Comparison of ENCODE assay signal across 23 cellular contexts in genomic region chr4:1771555-1772305, GRCh38. TPM values are rescaled to one million over a fixed set of nuclear protein-coding genes. Genes with fewer than 3 reads are reported as not detected.
DNase-seq lines count a peak whose midpoint lies in the region; ATAC-seq, FAIRE-seq and TF ChIP-seq lines count a peak whose summit lies in the region.
"Had no signal": no experiment of that assay in that cellular context is flagged by ENCODE, and none has a peak within 500 bp of the region (broad histone marks: within the 10 kb centered on the region; RNA-seq: fewer than 3 reads in every experiment).

No MANE protein-coding gene starts in this region.

- CTCF ChIA-PET in activated CD4-positive, alpha-beta memory T cell treated with anti-CD3 and anti-CD28 coated beads for 36 hours (lab: Charles Lee) = interaction anchor here (1.0 kb wide), 1 partner anchor 24 kb away, joined by 3 read pairs; no protein-coding TSS in a partner anchor
- CTCF ChIA-PET in activated CD4-positive, alpha-beta memory T cell treated with anti-CD3 and anti-CD28 coated beads, Interleukin-2, amount 10 ng/mL, durations not matched to agents 7 days and 5 days (lab: Charles Lee) = no interaction called here
- CTCF ChIA-PET in GM12878 (lab: Yijun Ruan, JAX) = no interaction called here

- H4K20me1 ChIP-seq in GM12878 (ENCODE audit: control insufficient read depth, insufficient read depth) = no peaks in the 10 kb centered on the region

- H2AFZ ChIP-seq in GM12878 (ENCODE audit: control insufficient read depth, low read depth, low read length) = no peak overlapping the region; the same call in 1 of the 2 replicates

- POLR2A ChIA-PET in activated CD4-positive, alpha-beta memory T cell treated with anti-CD3 and anti-CD28 coated beads for 36 hours (lab: Charles Lee) = no interaction called here
- POLR2A ChIA-PET in activated CD4-positive, alpha-beta memory T cell treated with anti-CD3 and anti-CD28 coated beads, Interleukin-2, amount 10 ng/mL, durations not matched to agents 7 days and 5 days (lab: Charles Lee) = no interaction called here
- POLR2A ChIA-PET in GM12878 (lab: Charles Lee) = no interaction called here

- no peak overlapping the region for H3K27ac ChIP-seq in GM12878 (ENCODE audit: control insufficient read depth, insufficient read depth)
- H3K27ac ChIP-seq in upper lobe of left lung = no peak overlapping the region
- H3K27ac ChIP-seq: suprapubic skin had no signal

- H3K27ac Mint-ChIP-seq in activated CD4-positive, alpha-beta memory T cell treated with anti-CD3 and anti-CD28 coated beads for 36 hours = no peak overlapping the region
- H3K27ac Mint-ChIP-seq in activated CD4-positive, alpha-beta memory T cell treated with anti-CD3 and anti-CD28 coated beads, Interleukin-2, amount 10 ng/mL, durations not matched to agents 7 days and 5 days = no peak overlapping the region
- H3K27ac Mint-ChIP-seq: T-cell had no signal

- H3K4me3 Mint-ChIP-seq in activated CD4-positive, alpha-beta memory T cell treated with anti-CD3 and anti-CD28 coated beads for 36 hours = no peak overlapping the region
- no peak overlapping the region for H3K4me3 Mint-ChIP-seq in activated CD4-positive, alpha-beta memory T cell treated with anti-CD3 and anti-CD28 coated beads, Interleukin-2, amount 10 ng/mL, durations not matched to agents 7 days and 5 days

- TF ChIP-seq POLR2A in GM12878 (IDR thresholded peaks at IDR 0.05; ENCODE audit: low read depth, low read length) (no peak), upper lobe of left lung (IDR thresholded peaks at IDR 0.05) (no peak)

- FAIRE-seq in GM12878 (lab: Jason Lieb, UNC) = no peak

- SMC1A ChIA-PET in GM12878 (lab: Charles Lee; ENCODE audit: uncharacterized antibody, unreplicated experiment) = no interaction called here

- DNase-seq in activated CD4-positive, alpha-beta memory T cell treated with anti-CD3 and anti-CD28 coated beads for 36 hours = peak; percentile 27
- DNase-seq in activated CD4-positive, alpha-beta memory T cell treated with anti-CD3 and anti-CD28 coated beads, Interleukin-2, amount 10 ng/mL, durations not matched to agents 7 days and 5 days = no peak
- DNase-seq in MV-4-11 (lab: John Stamatoyannopoulos, UW) = peak; percentile 16
- no peak for DNase-seq in GM12878 (ENCODE audit: low read depth, low spot score)
- DNase-seq in stimulated activated naive CD8-positive, alpha-beta T cell treated with anti-CD3 and anti-CD28 coated beads, Interleukin-15, Interleukin-2, amounts not matched to agents 100 U/mL and 50 U/mL, for 24 hours = peak; percentile 43
- no peak for DNase-seq in upper lobe of left lung
- no peak for DNase-seq in SK-N-DZ (ENCODE audit: low spot score)
- DNase-seq in mesenteric fat pad (ENCODE audit: low spot score) = no peak
- DNase-seq: 8988T; amniotic stem cell; BE2C; DMS 273 treated with DMSO at 0.1 percent for 48 hours; effector CD4-positive, alpha-beta T cell; MM.1S; NCI-H1930; NCI-H446 treated with DMSO at 0.1 percent for 48 hours; posterior cingulate gyrus; stimulated activated CD4-positive, alpha-beta T cell treated with anti-CD3 and anti-CD28 coated beads, Interleukin-4, amount 100 ng/mL, for 4 hours; WERI-Rb-1 had no signal

- H3K9ac ChIP-seq in GM12878 (ENCODE audit: control insufficient read depth, insufficient read depth, low read length) = no peak overlapping the region

- no peak for TF ChIP-seq CTCF in GM12878 (IDR thresholded peaks at IDR 0.05 in 2 of 3, conservative IDR thresholded peaks at IDR 0.05 in 1 of 3; ENCODE audit: control insufficient read depth in 2 of 3, extremely low read depth in 1 of 3, insufficient read depth in 1 of 3, low read depth in 3 of 3, low read length in 3 of 3)
- no peak for TF ChIP-seq CTCF in upper lobe of left lung (IDR thresholded peaks at IDR 0.05)

- H3K36me3 ChIP-seq in GM12878 (ENCODE audit: control insufficient read depth in 2 of 2, insufficient read depth in 2 of 2, low read length in 1 of 2) (no peaks in the 10 kb centered on the region), upper lobe of left lung (no peaks in the 10 kb centered on the region)
- H3K36me3 ChIP-seq: BE2C, suprapubic skin, WERI-Rb-1 had no signal

- H3K4me3 ChIP-seq in GM12878 = no peak overlapping the region
- H3K4me3 ChIP-seq in upper lobe of left lung = no peak overlapping the region
- H3K4me3 ChIP-seq: lung, suprapubic skin had no signal

- no peaks in the 10 kb centered on the region for H3K9me3 Mint-ChIP-seq in activated CD4-positive, alpha-beta memory T cell treated with anti-CD3 and anti-CD28 coated beads for 36 hours
- no peaks in the 10 kb centered on the region for H3K9me3 Mint-ChIP-seq in activated CD4-positive, alpha-beta memory T cell treated with anti-CD3 and anti-CD28 coated beads, Interleukin-2, amount 10 ng/mL, durations not matched to agents 7 days and 5 days
- H3K9me3 Mint-ChIP-seq: T-cell had no signal

- H3K4me2 ChIP-seq in GM12878 (ENCODE audit: control insufficient read depth, insufficient read depth) = peak overlapping the region; percentile 55; the same call in 1 of the 2 replicates

- ATAC-seq in GM12878 = peak; percentile 44
- ATAC-seq in stimulated activated naive CD8-positive, alpha-beta T cell treated with anti-CD3 and anti-CD28 coated beads, Interleukin-15, Interleukin-2, amounts not matched to agents 100 U/mL and 50 U/mL, for 24 hours = peak; percentile 28
- no peak for ATAC-seq in upper lobe of left lung (ENCODE audit: low FRiP score in 2 of 2)
- ATAC-seq: Right ventricle myocardium inferior had no signal

- RAD21 ChIA-PET in GM12878 (lab: Charles Lee; ENCODE audit: unreplicated experiment) = no interaction called here

- no peak for TF ChIP-seq RAD21 in GM12878 (IDR thresholded peaks at IDR 0.05; ENCODE audit: insufficient read depth, low read depth, low read length)

- in situ Hi-C loops in GM12878 (cut with MboI) = no loop called here

- no peaks in the 10 kb centered on the region for H3K79me2 ChIP-seq in GM12878 (ENCODE audit: control insufficient read depth, insufficient read depth, low read length)

- H3K27me3 Mint-ChIP-seq in activated CD4-positive, alpha-beta memory T cell treated with anti-CD3 and anti-CD28 coated beads for 36 hours = peaks cover 3% of the 10 kb centered on the region
- peaks cover 6% of the 10 kb centered on the region for H3K27me3 Mint-ChIP-seq in activated CD4-positive, alpha-beta memory T cell treated with anti-CD3 and anti-CD28 coated beads, Interleukin-2, amount 10 ng/mL, durations not matched to agents 7 days and 5 days

- WGBS in GM12878 (ENCODE audit: insufficient coverage, insufficient replicate concordance, low lambda C conversion rate, missing lambda C conversion rate) = 10% methylated on average over 26 of the region's 28 CpGs
- WGBS in upper lobe of left lung, 2 donors = 41 to 63% methylated on average over 5 to 24 of the region's 28 CpGs

- H3K36me3 Mint-ChIP-seq in activated CD4-positive, alpha-beta memory T cell treated with anti-CD3 and anti-CD28 coated beads for 36 hours = no peaks in the 10 kb centered on the region
- H3K36me3 Mint-ChIP-seq in activated CD4-positive, alpha-beta memory T cell treated with anti-CD3 and anti-CD28 coated beads, Interleukin-2, amount 10 ng/mL, durations not matched to agents 7 days and 5 days (ENCODE audit: low read depth) = no peaks in the 10 kb centered on the region
- H3K36me3 Mint-ChIP-seq: T-cell had no signal

- BruUV-seq in GM12878 (replicated peaks; lab: Mats Ljungman, UMichigan) = no TSS peak

- H3K4me1 Mint-ChIP-seq in activated CD4-positive, alpha-beta memory T cell treated with anti-CD3 and anti-CD28 coated beads for 36 hours (ENCODE audit: low read depth) = peaks cover 2% of the 10 kb centered on the region
- H3K4me1 Mint-ChIP-seq in activated CD4-positive, alpha-beta memory T cell treated with anti-CD3 and anti-CD28 coated beads, Interleukin-2, amount 10 ng/mL, durations not matched to agents 7 days and 5 days = peaks cover 5% of the 10 kb centered on the region

- no peak for TF ChIP-seq EP300 in GM12878 (IDR thresholded peaks at IDR 0.05; ENCODE audit: borderline replicate concordance in 1 of 2, control insufficient read depth in 1 of 2, low read depth in 2 of 2, low read length in 2 of 2)
- TF ChIP-seq EP300 in upper lobe of left lung (IDR thresholded peaks at IDR 0.05) = no peak

- intact Hi-C loops in activated CD4-positive, alpha-beta memory T cell treated with anti-CD3 and anti-CD28 coated beads for 36 hours (cut with micrococcal nuclease) = no loop called here
- intact Hi-C loops in GM12878 (cut with micrococcal nuclease; ENCODE audit: unreplicated experiment) = no loop called here

- H3K9me3 ChIP-seq in GM12878 (replicated peaks; ENCODE audit: control insufficient read depth, insufficient read depth, low read length) (no peaks in the 10 kb centered on the region), upper lobe of left lung (no peaks in the 10 kb centered on the region)
- H3K9me3 ChIP-seq: BE2C, suprapubic skin had no signal

- peaks cover 3% of the 10 kb centered on the region in 2 experiments; a peak in 3 of 4 replicates for H3K27me3 ChIP-seq in GM12878 (replicated peaks in 1 of 2; ENCODE audit: control insufficient read depth in 2 of 2, insufficient read depth in 2 of 2, low read length in 1 of 2)
- peaks cover 0 to 8% (median under 1%) of the 10 kb centered on the region in 4 donors for H3K27me3 ChIP-seq in upper lobe of left lung
- H3K27me3 ChIP-seq: BE2C had no signal

- H3K4me1 ChIP-seq in GM12878 (ENCODE audit: control insufficient read depth, insufficient read depth, low read length) (peaks cover 9% of the 10 kb centered on the region), upper lobe of left lung (peaks cover 9 to 42% (median 33%) of the 10 kb centered on the region in 4 donors)

RNA-seq across cellular contexts. Expression of gene FGFR3, which starts 21.4 kb away (rescaled TPM):
- total RNA-seq in activated CD4-positive, alpha-beta memory T cell treated with anti-CD3 and anti-CD28 coated beads for 36 hours = under 1 TPM; 0.21 to 0.27 TPM
- total RNA-seq in activated CD4-positive, alpha-beta memory T cell treated with anti-CD3 and anti-CD28 coated beads, Interleukin-2, amount 10 ng/mL, durations not matched to agents 7 days and 5 days = under 1 TPM; 0.18 to 0.45 TPM
- total RNA-seq in GM12878 (2013; cell fraction: nucleolus; rRNA removed) = not detected in 2 replicates
- total RNA-seq in GM12878 (2014; rRNA removed) = 0.05 TPM in 1 of 2 replicates, not detected in the other
- not detected in 2 replicates for total RNA-seq in GM12878 (2014; rRNA removed; fragmentation: Illumina TruSeq; extraction: Trizol)
- 0.33 and 0.37 TPM in 2 replicates for total RNA-seq in GM12878 (2021)
- polyA plus RNA-seq in GM12878 (2011; ENCODE audit: low read depth) = not detected
- polyA plus RNA-seq in GM12878 (2011; rRNA removed) = 0.01 and 0.05 TPM in 2 replicates
- polyA plus RNA-seq in GM12878 (2011; cell fraction: cytosol; rRNA removed) = 0.01 and 0.08 TPM in 2 replicates
- polyA plus RNA-seq in GM12878 (2011; cell fraction: nucleus; rRNA removed) = 0.18 and 0.25 TPM in 2 replicates
- polyA plus RNA-seq in GM12878 (2012) = 0.05 and 0.14 TPM in 2 replicates
- polyA plus RNA-seq in GM12878 (2014; fragmentation: Illumina TruSeq; extraction: Trizol) = not detected in 2 replicates
- polyA plus RNA-seq in GM12878 (2014; fragmentation: Nextera tagmentation; extraction: Ambion mirVana) = not detected
- 0.26 TPM in 1 of 2 replicates, not detected in the other for polyA plus RNA-seq in GM12878 (2014; rRNA removed)
- polyA plus RNA-seq in GM12878 (2016; fragmentation: Nextera tagmentation; extraction: Ambion mirVana) = under 1 TPM in 1 of 2 experiments, not detected in 1; 0.11 TPM
- polyA minus RNA-seq in GM12878 (2011; rRNA and poly(A)+ RNA removed) = not detected in 2 replicates
- 1.2 TPM in 1 of 2 replicates, not detected in the other for polyA minus RNA-seq in GM12878 (2011; cell fraction: cytosol; rRNA and poly(A)+ RNA removed)
- polyA minus RNA-seq in GM12878 (2011; cell fraction: nucleus; rRNA and poly(A)+ RNA removed) = 0.96 TPM in 1 of 2 replicates, not detected in the other
- 10 to 100 TPM; 18.5 to 92.2 (median 24.4) TPM for total RNA-seq in upper lobe of left lung
- 1.0 and 3.2 TPM in 2 replicates for polyA plus RNA-seq in SK-N-DZ (2014; cell fraction: cytosol; rRNA removed)
- 16.5 and 20.3 TPM in 2 replicates for polyA plus RNA-seq in SK-N-DZ (2014; cell fraction: nucleus; rRNA removed)
- 0.90 TPM for total RNA-seq in mesenteric fat pad

RNA-seq across cellular contexts. Expression of gene TACC3, which starts 50.4 kb away (rescaled TPM):
- 100 to 1,000 TPM; 194 to 201 TPM for total RNA-seq in activated CD4-positive, alpha-beta memory T cell treated with anti-CD3 and anti-CD28 coated beads for 36 hours
- 100 to 1,000 TPM; 213 TPM for total RNA-seq in activated CD4-positive, alpha-beta memory T cell treated with anti-CD3 and anti-CD28 coated beads, Interleukin-2, amount 10 ng/mL, durations not matched to agents 7 days and 5 days
- total RNA-seq in GM12878 (2013; cell fraction: nucleolus; rRNA removed) = 45.6 and 47.9 TPM in 2 replicates
- 48.1 and 66.7 TPM in 2 replicates for total RNA-seq in GM12878 (2014; rRNA removed)
- total RNA-seq in GM12878 (2014; rRNA removed; fragmentation: Illumina TruSeq; extraction: Trizol) = 44.5 and 48.6 TPM in 2 replicates
- total RNA-seq in GM12878 (2021) = 120 and 121 TPM in 2 replicates
- 26.4 TPM for polyA plus RNA-seq in GM12878 (2011; ENCODE audit: low read depth)
- 29.0 and 39.7 TPM in 2 replicates for polyA plus RNA-seq in GM12878 (2011; rRNA removed)
- polyA plus RNA-seq in GM12878 (2011; cell fraction: cytosol; rRNA removed) = 48.5 and 50.4 TPM in 2 replicates
- 145 and 206 TPM in 2 replicates for polyA plus RNA-seq in GM12878 (2011; cell fraction: nucleus; rRNA removed)
- 58.5 and 64.0 TPM in 2 replicates for polyA plus RNA-seq in GM12878 (2012)
- 77.1 and 99.7 TPM in 2 replicates for polyA plus RNA-seq in GM12878 (2014; fragmentation: Illumina TruSeq; extraction: Trizol)
- 1 to 10 TPM; 2.8 to 8.1 TPM for polyA plus RNA-seq in GM12878 (2014; fragmentation: Nextera tagmentation; extraction: Ambion mirVana)
- 79.9 and 99.2 TPM in 2 replicates for polyA plus RNA-seq in GM12878 (2014; rRNA removed)
- polyA plus RNA-seq in GM12878 (2016; fragmentation: Nextera tagmentation; extraction: Ambion mirVana) = 100 to 1,000 TPM; 103 to 115 TPM
- polyA minus RNA-seq in GM12878 (2011; rRNA and poly(A)+ RNA removed) = 10.1 and 26.4 TPM in 2 replicates
- 17.0 and 25.1 TPM in 2 replicates for polyA minus RNA-seq in GM12878 (2011; cell fraction: cytosol; rRNA and poly(A)+ RNA removed)
- 17.8 and 34.8 TPM in 2 replicates for polyA minus RNA-seq in GM12878 (2011; cell fraction: nucleus; rRNA and poly(A)+ RNA removed)
- 10 to 100 TPM in 5 of 6 donors, 1 to 10 TPM in 1; 8.9 to 47.4 (median 21.9) TPM for total RNA-seq in upper lobe of left lung
- polyA plus RNA-seq in SK-N-DZ (2014; cell fraction: cytosol; rRNA removed) = 28.0 and 30.2 TPM in 2 replicates
- polyA plus RNA-seq in SK-N-DZ (2014; cell fraction: nucleus; rRNA removed) = 90.5 and 232 TPM in 2 replicates
- 10.2 TPM for total RNA-seq in mesenteric fat pad

RNA-seq across cellular contexts. Expression of gene TMEM129, which starts 50.6 kb away (rescaled TPM):
- total RNA-seq in activated CD4-positive, alpha-beta memory T cell treated with anti-CD3 and anti-CD28 coated beads for 36 hours = 10 to 100 TPM; 16.2 to 18.1 TPM
- total RNA-seq in activated CD4-positive, alpha-beta memory T cell treated with anti-CD3 and anti-CD28 coated beads, Interleukin-2, amount 10 ng/mL, durations not matched to agents 7 days and 5 days = 10 to 100 TPM; 20.4 to 22.3 TPM
- 20.1 and 24.9 TPM in 2 replicates for total RNA-seq in GM12878 (2013; cell fraction: nucleolus; rRNA removed)
- total RNA-seq in GM12878 (2014; rRNA removed) (18.4 and 20.9 TPM in 2 replicates), GM12878 (2014; rRNA removed; fragmentation: Illumina TruSeq; extraction: Trizol) (7.7 and 9.0 TPM in 2 replicates), GM12878 (2021) (19.3 and 20.4 TPM in 2 replicates), upper lobe of left lung (10 to 100 TPM; 38.9 to 99.1 (median 49.6) TPM), mesenteric fat pad (33.6 TPM)
- polyA plus RNA-seq in GM12878 (2011; ENCODE audit: low read depth) = 3.5 TPM
- polyA plus RNA-seq in GM12878 (2011; rRNA removed) (4.0 and 8.6 TPM in 2 replicates), GM12878 (2014; fragmentation: Illumina TruSeq; extraction: Trizol) (2.1 and 7.2 TPM in 2 replicates), GM12878 (2014; fragmentation: Nextera tagmentation; extraction: Ambion mirVana) (under 1 TPM; 0.19 to 0.46 TPM), GM12878 (2014; rRNA removed) (24.9 and 25.1 TPM in 2 replicates), GM12878 (2016; fragmentation: Nextera tagmentation; extraction: Ambion mirVana) (10 to 100 TPM; 17.3 to 23.2 TPM)
- polyA plus RNA-seq in GM12878 (2011; cell fraction: cytosol; rRNA removed) = 15.0 and 28.3 TPM in 2 replicates
- polyA plus RNA-seq in GM12878 (2011; cell fraction: nucleus; rRNA removed) = 37.7 and 44.3 TPM in 2 replicates
- polyA plus RNA-seq in GM12878 (2012) = 10.2 and 12.3 TPM in 2 replicates
- 6.2 and 15.6 TPM in 2 replicates for polyA minus RNA-seq in GM12878 (2011; rRNA and poly(A)+ RNA removed)
- 6.4 and 6.9 TPM in 2 replicates for polyA minus RNA-seq in GM12878 (2011; cell fraction: cytosol; rRNA and poly(A)+ RNA removed)
- 7.4 and 9.1 TPM in 2 replicates for polyA minus RNA-seq in GM12878 (2011; cell fraction: nucleus; rRNA and poly(A)+ RNA removed)
- polyA plus RNA-seq in SK-N-DZ (2014; cell fraction: cytosol; rRNA removed) = 77.3 and 81.6 TPM in 2 replicates
- polyA plus RNA-seq in SK-N-DZ (2014; cell fraction: nucleus; rRNA removed) = 124 and 144 TPM in 2 replicates

RNA-seq across cellular contexts. Expression of gene SLBP, which starts 59.6 kb away (rescaled TPM):
- 100 to 1,000 TPM; 103 to 106 TPM for total RNA-seq in activated CD4-positive, alpha-beta memory T cell treated with anti-CD3 and anti-CD28 coated beads for 36 hours
- 100 to 1,000 TPM; 105 to 107 TPM for total RNA-seq in activated CD4-positive, alpha-beta memory T cell treated with anti-CD3 and anti-CD28 coated beads, Interleukin-2, amount 10 ng/mL, durations not matched to agents 7 days and 5 days
- 19.4 and 19.5 TPM in 2 replicates for total RNA-seq in GM12878 (2013; cell fraction: nucleolus; rRNA removed)
- total RNA-seq in GM12878 (2014; rRNA removed) = 185 and 205 TPM in 2 replicates
- total RNA-seq in GM12878 (2014; rRNA removed; fragmentation: Illumina TruSeq; extraction: Trizol) = 138 and 147 TPM in 2 replicates
- total RNA-seq in GM12878 (2021) = 111 and 114 TPM in 2 replicates
- polyA plus RNA-seq in GM12878 (2011; ENCODE audit: low read depth) = 68.6 TPM
- polyA plus RNA-seq in GM12878 (2011; rRNA removed) = 168 and 247 TPM in 2 replicates
- 91.0 and 98.4 TPM in 2 replicates for polyA plus RNA-seq in GM12878 (2011; cell fraction: cytosol; rRNA removed)
- polyA plus RNA-seq in GM12878 (2011; cell fraction: nucleus; rRNA removed) = 60.3 and 79.5 TPM in 2 replicates
- 69.3 and 70.1 TPM in 2 replicates for polyA plus RNA-seq in GM12878 (2012)
- polyA plus RNA-seq in GM12878 (2014; fragmentation: Illumina TruSeq; extraction: Trizol) = 206 and 227 TPM in 2 replicates
- polyA plus RNA-seq in GM12878 (2014; fragmentation: Nextera tagmentation; extraction: Ambion mirVana) = 100 to 1,000 TPM in 1 of 2 experiments, 10 to 100 TPM in 1; 94.4 to 101 TPM
- 142 and 148 TPM in 2 replicates for polyA plus RNA-seq in GM12878 (2014; rRNA removed)
- 100 to 1,000 TPM; 277 to 278 TPM for polyA plus RNA-seq in GM12878 (2016; fragmentation: Nextera tagmentation; extraction: Ambion mirVana)
- 64.3 and 65.5 TPM in 2 replicates for polyA minus RNA-seq in GM12878 (2011; rRNA and poly(A)+ RNA removed)
- polyA minus RNA-seq in GM12878 (2011; cell fraction: cytosol; rRNA and poly(A)+ RNA removed) = 42.9 and 43.9 TPM in 2 replicates
- polyA minus RNA-seq in GM12878 (2011; cell fraction: nucleus; rRNA and poly(A)+ RNA removed) = 13.2 and 26.1 TPM in 2 replicates
- total RNA-seq in upper lobe of left lung = 10 to 100 TPM; 33.0 to 51.1 (median 38.0) TPM
- 169 and 184 TPM in 2 replicates for polyA plus RNA-seq in SK-N-DZ (2014; cell fraction: cytosol; rRNA removed)
- 100 and 125 TPM in 2 replicates for polyA plus RNA-seq in SK-N-DZ (2014; cell fraction: nucleus; rRNA removed)
- total RNA-seq in mesenteric fat pad = 31.2 TPM

Comparison
In these comparisons a context has a peak if more than half of its experiments do, and no peak if none do; other contexts are left out.
1. DNase-seq: peak in activated CD4-positive, alpha-beta memory T cell treated with anti-CD3 and anti-CD28 coated beads for 36 hours (single experiment), MV-4-11 (single experiment) and stimulated activated naive CD8-positive, alpha-beta T cell treated with anti-CD3 and anti-CD28 coated beads, Interleukin-15, Interleukin-2, amounts not matched to agents 100 U/mL and 50 U/mL, for 24 hours (single experiment); none in activated CD4-positive, alpha-beta memory T cell treated with anti-CD3 and anti-CD28 coated beads, Interleukin-2, amount 10 ng/mL, durations not matched to agents 7 days and 5 days (single experiment), GM12878 (single experiment), upper lobe of left lung (0 of 2), SK-N-DZ (single experiment) and mesenteric fat pad (single experiment).
2. ATAC-seq: peak in GM12878 (single experiment) and stimulated activated naive CD8-positive, alpha-beta T cell treated with anti-CD3 and anti-CD28 coated beads, Interleukin-15, Interleukin-2, amounts not matched to agents 100 U/mL and 50 U/mL, for 24 hours (single experiment); none in upper lobe of left lung (0 of 2).
3. RNA of gene FGFR3, which starts 21.4 kb away (total RNA-seq): 18.5 to 92.2 TPM in upper lobe of left lung; 0.90 TPM in mesenteric fat pad (single experiment), 0.18 to 0.45 TPM in activated CD4-positive, alpha-beta memory T cell treated with anti-CD3 and anti-CD28 coated beads, Interleukin-2, amount 10 ng/mL, durations not matched to agents 7 days and 5 days, 0.21 to 0.27 TPM in activated CD4-positive, alpha-beta memory T cell treated with anti-CD3 and anti-CD28 coated beads for 36 hours and 0.05 to 0.37 TPM in GM12878; every median in the first group is over 10 times any median in the second.